In genomic region chr3:38026856-38027255, GRCh38 we compare ENCODE assay signal across 19 cellular contexts. TPM values are rescaled to one million over a fixed set of nuclear protein-coding genes. Genes with fewer than 3 reads are reported as not detected.
A peak's percentile ranks its signal among the peaks of the same experiment; 100 is the strongest.
DNase-seq lines count a peak whose midpoint lies in the region; ATAC-seq, FAIRE-seq and TF ChIP-seq lines count a peak whose summit lies in the region.
"Had no signal": no experiment of that assay in that cellular context is flagged by ENCODE, and none has a peak within 500 bp of the region (broad histone marks: within the 10 kb centered on the region; RNA-seq: fewer than 3 reads in every experiment).

No MANE protein-coding gene starts in this region.

- no peaks in the 10 kb centered on the region for H3K36me3 ChIP-seq in CD4-positive, CD25-positive, alpha-beta regulatory T cell (ENCODE audit: control insufficient read depth, insufficient read depth, low read length)
- H3K36me3 ChIP-seq in RWPE2 (ENCODE audit: low read depth) (no peaks in the 10 kb centered on the region), endodermal cell (ENCODE audit: control insufficient read depth, insufficient read depth, low read length) (no peaks in the 10 kb centered on the region), thyroid gland (no peaks in the 10 kb centered on the region), kidney (ENCODE audit: control insufficient read depth in 1 of 2, insufficient read depth in 2 of 2, low read length in 2 of 2) (no peaks in the 10 kb centered on the region)
- H3K36me3 ChIP-seq: BLaER1 treated with 17β-estradiol and CSF1 and Interleukin-3, amounts not matched to agents 10 nM and 100 nM had no signal

- no peak overlapping the region for H3K4me3 ChIP-seq in CD4-positive, CD25-positive, alpha-beta regulatory T cell (ENCODE audit: low read depth, low read length)
- H3K4me3 ChIP-seq in RWPE2 (ENCODE audit: severe bottlenecking) (no peak overlapping the region), endodermal cell (ENCODE audit: low read length) (peak overlapping the region; percentile 19), thyroid gland (replicated peaks in 1 of 3) (no peak overlapping the region), kidney (ENCODE audit: low read length in 2 of 2) (no peak overlapping the region)
- H3K4me3 ChIP-seq: BLaER1 treated with 17β-estradiol and CSF1 and Interleukin-3, amounts not matched to agents 10 nM and 100 nM had no signal

- no peaks in the 10 kb centered on the region for H3K27me3 ChIP-seq in CD4-positive, CD25-positive, alpha-beta regulatory T cell (ENCODE audit: control insufficient read depth, insufficient read depth, low read length)
- H3K27me3 ChIP-seq in RWPE2 (ENCODE audit: insufficient read depth, poor library complexity, severe bottlenecking) (no peaks in the 10 kb centered on the region), endodermal cell (ENCODE audit: control insufficient read depth, insufficient read depth, low read length, poor library complexity, severe bottlenecking) (peaks cover 29% of the 10 kb centered on the region), thyroid gland (no peaks in the 10 kb centered on the region)

- intact Hi-C loops in thyroid gland (cut with DNase I), result no loop called here
- intact Hi-C loops in kidney (cut with DNase I), result no loop called here

- no peak overlapping the region for H3K9ac ChIP-seq in endodermal cell (ENCODE audit: extremely low read depth, low read length, poor library complexity, severe bottlenecking)
- H3K9ac ChIP-seq in kidney (ENCODE audit: low read length in 2 of 2), result no peak overlapping the region

- no peaks in the 10 kb centered on the region for H3K36me3 Mint-ChIP-seq in CD4-positive, CD25-positive, alpha-beta regulatory T cell
- H3K36me3 Mint-ChIP-seq in endodermal cell (ENCODE audit: low read depth) (peaks cover 6% of the 10 kb centered on the region), nephron (ENCODE audit: low read depth) (no peaks in the 10 kb centered on the region)

- H3K27ac Mint-ChIP-seq in CD4-positive, CD25-positive, alpha-beta regulatory T cell, result peak overlapping the region in 2 of 3 donors; percentile 59 to 60
- no peak overlapping the region for H3K27ac Mint-ChIP-seq in endodermal cell
- H3K27ac Mint-ChIP-seq in nephron, result no peak overlapping the region

- FAIRE-seq in kidney (lab: Jason Lieb, UNC), result no peak
- FAIRE-seq: A204.1, H1 had no signal

- peaks cover 0 to 71% (median 31%) of the 10 kb centered on the region in 4 donors for H3K4me1 Mint-ChIP-seq in CD4-positive, CD25-positive, alpha-beta regulatory T cell
- H3K4me1 Mint-ChIP-seq in endodermal cell (peaks cover 16% of the 10 kb centered on the region), nephron (peaks cover 25% of the 10 kb centered on the region)

- peaks cover 61% of the 10 kb centered on the region for H3K4me1 ChIP-seq in CD4-positive, CD25-positive, alpha-beta regulatory T cell (ENCODE audit: control insufficient read depth, insufficient read depth, low read length, poor library complexity, severe bottlenecking)
- H3K4me1 ChIP-seq in RWPE2 (ENCODE audit: insufficient read depth, poor library complexity, severe bottlenecking) (peaks cover 26% of the 10 kb centered on the region), endodermal cell (ENCODE audit: control insufficient read depth, insufficient read depth, low read length) (peaks cover 17% of the 10 kb centered on the region), thyroid gland (peaks cover 38 to 42% of the 10 kb centered on the region in 2 donors), kidney (ENCODE audit: control insufficient read depth in 1 of 2, insufficient read depth in 1 of 2, low read depth in 1 of 2, low read length in 2 of 2) (peaks cover 6 to 15% of the 10 kb centered on the region in 2 donors)

- H3K27ac ChIP-seq in CD4-positive, CD25-positive, alpha-beta regulatory T cell (ENCODE audit: insufficient read depth, low read length, poor library complexity, severe bottlenecking), result no peak overlapping the region
- H3K27ac ChIP-seq in RWPE2 (ENCODE audit: poor library complexity, severe bottlenecking) (peak overlapping the region; percentile 56), endodermal cell (ENCODE audit: low read depth, low read length) (no peak overlapping the region), thyroid gland (no peak overlapping the region), kidney (ENCODE audit: low read depth in 2 of 2, low read length in 2 of 2) (no peak overlapping the region)
- H3K27ac ChIP-seq: BLaER1 treated with 17β-estradiol and CSF1 and Interleukin-3, amounts not matched to agents 10 nM and 100 nM had no signal

- TF ChIP-seq CTCF in RWPE2 (IDR thresholded peaks at IDR 0.05; ENCODE audit: poor library complexity, severe bottlenecking), result no peak
- no peak for TF ChIP-seq CTCF in endodermal cell (conservative IDR thresholded peaks at IDR 0.05)
- TF ChIP-seq CTCF in nephron (IDR thresholded peaks at IDR 0.05; ENCODE audit: unreplicated experiment in 3 of 3), result no peak
- TF ChIP-seq CTCF in thyroid gland (IDR thresholded peaks at IDR 0.05), result no peak
- no peak for TF ChIP-seq CTCF in kidney (IDR thresholded peaks at IDR 0.05; ENCODE audit: borderline replicate concordance, extremely low read depth, insufficient read depth)

- no peaks in the 10 kb centered on the region for H3K9me3 Mint-ChIP-seq in CD4-positive, CD25-positive, alpha-beta regulatory T cell
- H3K9me3 Mint-ChIP-seq in endodermal cell (no peaks in the 10 kb centered on the region), nephron (no peaks in the 10 kb centered on the region)

- no peak for TF ChIP-seq POLR2A in thyroid gland (IDR thresholded peaks at IDR 0.05)

- no peak for DNase-seq in CD4-positive, CD25-positive, alpha-beta regulatory T cell
- DNase-seq in RWPE2 (ENCODE audit: low spot score) (no peak), endodermal cell (no peak), thyroid gland (no peak), RPMI8226 (no peak), kidney (no peak)
- DNase-seq: COR-L47, DMS153, EL, NCI-H187, NCI-H345, NCI-H526 treated with DMSO at 0.1 percent for 48 hours, PC-3, Right ventricle myocardium superior had no signal

- peaks cover 16% of the 10 kb centered on the region for H3K27me3 Mint-ChIP-seq in CD4-positive, CD25-positive, alpha-beta regulatory T cell
- peaks cover 46% of the 10 kb centered on the region for H3K27me3 Mint-ChIP-seq in endodermal cell (ENCODE audit: insufficient read depth)
- H3K27me3 Mint-ChIP-seq in nephron (ENCODE audit: low read depth), result peaks cover 26% of the 10 kb centered on the region

- WGBS in endodermal cell (ENCODE audit: insufficient coverage in 1 of 2, insufficient read length in 1 of 2), 2 experiments, result 86 to 89% methylated on average over 3 to 4 of the region's 4 CpGs
- WGBS in thyroid gland, 2 donors, result 85 to 94% methylated on average over 4 of the region's 4 CpGs

- ATAC-seq in CD4-positive, CD25-positive, alpha-beta regulatory T cell (ENCODE audit: low read depth in 2 of 2), result no peak
- ATAC-seq in RWPE2 (ENCODE audit: low read depth), result no peak
- no peak for ATAC-seq in GM21390 (IDR thresholded peaks at IDR 0.05; ENCODE audit: unreplicated experiment)
- ATAC-seq: PC-3 had no signal

- peak overlapping the region in 3 of 4 donors; percentile 24 to 82 (median 66) for H3K4me3 Mint-ChIP-seq in CD4-positive, CD25-positive, alpha-beta regulatory T cell
- H3K4me3 Mint-ChIP-seq in endodermal cell (no peak overlapping the region), nephron (peak overlapping the region; percentile 39 to 91 (median 59))

- H3K9me3 ChIP-seq in CD4-positive, CD25-positive, alpha-beta regulatory T cell (ENCODE audit: control insufficient read depth in 2 of 2, low read length in 2 of 2), result no peaks in the 10 kb centered on the region
- H3K9me3 ChIP-seq in RWPE2 (ENCODE audit: severe bottlenecking), result no peaks in the 10 kb centered on the region
- no peaks in the 10 kb centered on the region for H3K9me3 ChIP-seq in endodermal cell (ENCODE audit: control insufficient read depth, low read length)
- no peaks in the 10 kb centered on the region for H3K9me3 ChIP-seq in thyroid gland
- no peaks in the 10 kb centered on the region for H3K9me3 ChIP-seq in kidney (ENCODE audit: control insufficient read depth in 1 of 2, low read length in 2 of 2)

RNA-seq across cellular contexts. Expression of gene PLCD1, which starts 2.6 kb away (rescaled TPM):
- 47.5 TPM for total RNA-seq in CD4-positive, CD25-positive, alpha-beta regulatory T cell
- 10 to 100 TPM; 26.2 to 32.5 (median 28.6) TPM for polyA plus RNA-seq in CD4-positive, CD25-positive, alpha-beta regulatory T cell
- total RNA-seq in endodermal cell (10 to 100 TPM; 54.3 to 66.6 TPM), thyroid gland (10 to 100 TPM; 13.8 to 19.9 (median 16.0) TPM), kidney (50.0 TPM)
- polyA plus RNA-seq in endodermal cell (2013, experiment 1 of 2), result 45.4 TPM
- polyA plus RNA-seq in endodermal cell (2013, experiment 2 of 2), result 46.2 TPM
- polyA plus RNA-seq in kidney (ENCODE audit: insufficient read depth, low read depth, low replicate concordance), result 39.1 TPM

RNA-seq across cellular contexts. Expression of gene DLEC1, which starts 12.2 kb away (rescaled TPM):
- 4.9 TPM for total RNA-seq in CD4-positive, CD25-positive, alpha-beta regulatory T cell
- under 1 TPM; 0.09 to 0.65 (median 0.50) TPM for polyA plus RNA-seq in CD4-positive, CD25-positive, alpha-beta regulatory T cell
- total RNA-seq in endodermal cell (1 to 10 TPM; 3.9 to 6.0 TPM), thyroid gland (1 to 10 TPM in 3 of 4 donors, under 1 TPM in 1; 0.44 to 1.7 (median 1.5) TPM), kidney (3.3 TPM)
- 1.5 TPM for polyA plus RNA-seq in endodermal cell (2013, experiment 1 of 2)
- polyA plus RNA-seq in endodermal cell (2013, experiment 2 of 2), result 0.83 TPM
- 0.52 TPM for polyA plus RNA-seq in kidney (ENCODE audit: insufficient read depth, low read depth, low replicate concordance)
- total RNA-seq: PC-3 had no signal

RNA-seq across cellular contexts. Expression of gene VILL, which starts 36.3 kb away (rescaled TPM):
- total RNA-seq in CD4-positive, CD25-positive, alpha-beta regulatory T cell, result 24.0 TPM
- polyA plus RNA-seq in CD4-positive, CD25-positive, alpha-beta regulatory T cell, result 10 to 100 TPM in 3 of 4 donors, 1 to 10 TPM in 1; 9.0 to 15.5 (median 12.4) TPM
- total RNA-seq in endodermal cell, result 10 to 100 TPM; 16.0 to 21.3 TPM
- polyA plus RNA-seq in endodermal cell (2013, experiment 1 of 2), result 4.4 TPM
- 3.5 TPM for polyA plus RNA-seq in endodermal cell (2013, experiment 2 of 2)
- total RNA-seq in thyroid gland, result 10 to 100 TPM in 2 of 4 donors, 1 to 10 TPM in 2; 5.5 to 13.0 (median 9.5) TPM
- 7.6 TPM for total RNA-seq in kidney
- 7.4 TPM for polyA plus RNA-seq in kidney (ENCODE audit: insufficient read depth, low read depth, low replicate concordance)

Comparison
In these comparisons a context has a peak if more than half of its experiments do, and no peak if none do; other contexts are left out.
1. H3K27ac Mint-ChIP-seq: peak in CD4-positive, CD25-positive, alpha-beta regulatory T cell (2 of 3); none in endodermal cell (single experiment) and nephron (0 of 3).